ENCODE assay signal across 8 cellular contexts in the genomic region with DNA sequence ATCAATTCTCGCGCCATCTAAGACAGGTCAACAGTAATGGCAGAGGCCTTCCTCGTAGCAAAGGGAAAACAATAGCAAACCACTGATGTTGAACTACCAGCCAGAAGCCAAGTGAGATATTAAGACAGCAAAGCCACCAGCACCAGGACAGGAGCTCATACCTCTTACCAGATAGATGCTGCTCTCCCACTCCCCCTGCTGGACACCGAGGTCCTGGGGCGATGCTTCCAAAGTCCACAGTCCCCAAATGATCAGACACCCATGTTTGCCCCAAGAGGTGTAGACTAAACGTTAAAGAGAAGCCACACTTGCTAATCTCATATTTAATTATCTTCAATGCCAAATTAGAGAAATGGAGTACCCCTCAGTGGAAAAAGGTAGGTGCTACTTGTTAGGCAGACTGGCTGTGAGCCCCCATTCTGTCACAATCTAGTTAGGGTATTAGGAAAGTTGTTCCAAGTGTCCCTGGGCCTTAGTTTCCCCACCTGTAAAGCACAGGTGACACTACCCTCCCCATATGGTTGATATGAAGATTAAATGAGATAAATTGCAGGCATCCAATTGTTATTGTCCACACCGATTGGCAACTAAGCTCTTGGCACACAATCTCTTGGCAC. TPM values are rescaled to one million over a fixed set of nuclear protein-coding genes. Genes with fewer than 3 reads are reported as not detected.
A peak's percentile ranks its signal among the peaks of the same experiment; 100 is the strongest.
DNase-seq lines count a peak whose midpoint lies in the region; ATAC-seq lines count a peak whose summit lies in the region.

No MANE protein-coding gene starts in this region.

- H3K27ac Mint-ChIP-seq in activated CD4-positive, alpha-beta T cell treated with anti-CD3 and anti-CD28 coated beads, Interleukin-2, amount 10 ng/mL, durations not matched to agents 7 days and 5 days, result no peak overlapping the region

- H3K9me3 Mint-ChIP-seq in activated CD4-positive, alpha-beta T cell treated with anti-CD3 and anti-CD28 coated beads, Interleukin-2, amount 10 ng/mL, durations not matched to agents 7 days and 5 days, result no peaks in the 10 kb centered on the region

- no peak overlapping the region for H3K4me3 Mint-ChIP-seq in activated CD4-positive, alpha-beta T cell treated with anti-CD3 and anti-CD28 coated beads, Interleukin-2, amount 10 ng/mL, durations not matched to agents 7 days and 5 days

- H3K36me3 Mint-ChIP-seq in activated CD4-positive, alpha-beta T cell treated with anti-CD3 and anti-CD28 coated beads, Interleukin-2, amount 10 ng/mL, durations not matched to agents 7 days and 5 days (ENCODE audit: low read depth), result no peaks in the 10 kb centered on the region

- POLR2A ChIA-PET in activated CD4-positive, alpha-beta T cell treated with anti-CD3 and anti-CD28 coated beads, Interleukin-2, amount 10 ng/mL, durations not matched to agents 7 days and 5 days (lab: Charles Lee), result interaction anchor here (1.0 kb wide), 2 partner anchors 223 to 224 kb away, joined by 3 read pairs; no protein-coding TSS in a partner anchor

- H3K27me3 Mint-ChIP-seq in activated CD4-positive, alpha-beta T cell treated with anti-CD3 and anti-CD28 coated beads, Interleukin-2, amount 10 ng/mL, durations not matched to agents 7 days and 5 days, result peaks cover 14% of the 10 kb centered on the region

- DNase-seq in NCI-H2227 (lab: John Stamatoyannopoulos, UW; ENCODE audit: unreplicated experiment), result peak; percentile 27
- DNase-seq in NCI-H2227 treated with DMSO at 0.1 percent for 48 hours (lab: John Stamatoyannopoulos, UW), result no peak
- peak; percentile 27 for DNase-seq in NCI-H2107 (lab: John Stamatoyannopoulos, UW)
- peak; percentile 81 for DNase-seq in activated CD4-positive, alpha-beta T cell treated with anti-CD3 and anti-CD28 coated beads, Interleukin-2, amount 10 ng/mL, durations not matched to agents 7 days and 5 days
- peak; percentile 70 for DNase-seq in ecto neural progenitor cell (ENCODE audit: low spot score)
- DNase-seq in midbrain (lab: John Stamatoyannopoulos, UW), result peak; percentile 19
- DNase-seq in stimulated activated CD8-positive, alpha-beta memory T cell treated with anti-CD3 and anti-CD28 coated beads, Interleukin-7, amount 100 ng/mL, for 48 hours (ENCODE audit: extremely low read depth in 1 of 2, low read depth in 1 of 2), result peak; percentile 34 to 55

- peak; percentile 70 for ATAC-seq in HG02759 (IDR thresholded peaks at IDR 0.05; ENCODE audit: unreplicated experiment)

- CTCF ChIA-PET in activated CD4-positive, alpha-beta T cell treated with anti-CD3 and anti-CD28 coated beads, Interleukin-2, amount 10 ng/mL, durations not matched to agents 7 days and 5 days (lab: Charles Lee), result interaction anchor here (0.6 to 2.3 kb wide), 10 partner anchors 11 to 298 kb away, joined by 3 to 10 read pairs (median 4); a partner anchor contains a TSS

- H3K4me1 Mint-ChIP-seq in activated CD4-positive, alpha-beta T cell treated with anti-CD3 and anti-CD28 coated beads, Interleukin-2, amount 10 ng/mL, durations not matched to agents 7 days and 5 days, result no peaks in the 10 kb centered on the region

RNA-seq across cellular contexts. Expression of a gene that starts 39.9 kb away (rescaled TPM):
- total RNA-seq in activated CD4-positive, alpha-beta T cell treated with anti-CD3 and anti-CD28 coated beads, Interleukin-2, amount 10 ng/mL, durations not matched to agents 7 days and 5 days, result 100 to 1,000 TPM; 188 to 288 TPM

RNA-seq across cellular contexts. Expression of a gene that starts 55.7 kb away (rescaled TPM):
- total RNA-seq in activated CD4-positive, alpha-beta T cell treated with anti-CD3 and anti-CD28 coated beads, Interleukin-2, amount 10 ng/mL, durations not matched to agents 7 days and 5 days, result under 1 TPM; 0.67 to 0.92 TPM
